ENCODE assay signal across 9 cellular contexts in genomic region chr7:44461387-44461786, GRCh38. TPM values are rescaled to one million over a fixed set of nuclear protein-coding genes. Genes with fewer than 3 reads are reported as not detected.
DNase-seq lines count a peak whose midpoint lies in the region; ATAC-seq and TF ChIP-seq lines count a peak whose summit lies in the region.
"Had no signal": no experiment of that assay in that cellular context is flagged by ENCODE, and none has a peak within 500 bp of the region (broad histone marks: within the 10 kb centered on the region; RNA-seq: fewer than 3 reads in every experiment).

No MANE protein-coding gene starts in this region.

- peak; percentile 29; the same call in 2 of the 3 replicates for ATAC-seq in DND-41 (ENCODE audit: insufficient read depth, low read depth)
- ATAC-seq in HG03439 (IDR thresholded peaks at IDR 0.05; ENCODE audit: unreplicated experiment): peak; percentile 35
- ATAC-seq in upper lobe of left lung (ENCODE audit: low FRiP score in 2 of 2): no peak

- H3K4me1 Mint-ChIP-seq in activated CD4-positive, alpha-beta memory T cell treated with anti-CD3 and anti-CD28 coated beads for 36 hours (ENCODE audit: low read depth): peaks cover 71% of the 10 kb centered on the region

- no peak for TF ChIP-seq POLR2A in upper lobe of left lung (IDR thresholded peaks at IDR 0.05)

- TF ChIP-seq EP300 in upper lobe of left lung (IDR thresholded peaks at IDR 0.05): no peak

- peak overlapping the region; percentile 87 for H3K27ac Mint-ChIP-seq in activated CD4-positive, alpha-beta memory T cell treated with anti-CD3 and anti-CD28 coated beads for 36 hours

- no peak overlapping the region for H3K4me3 ChIP-seq in DND-41 (ENCODE audit: low read depth in 1 of 2, low read length in 2 of 2)
- no peak overlapping the region for H3K4me3 ChIP-seq in upper lobe of left lung

- CTCF ChIA-PET in activated CD4-positive, alpha-beta memory T cell treated with anti-CD3 and anti-CD28 coated beads for 36 hours (lab: Charles Lee): interaction anchor here (0.6 to 3.3 kb wide), 5 partner anchors 9 to 674 kb away, joined by 3 to 14 read pairs (median 3); partner anchors contain the start of gene NUDCD3

- 79 to 88% methylated on average over 2 of the region's 2 CpGs for WGBS in upper lobe of left lung, 2 donors

- intact Hi-C loops in activated CD4-positive, alpha-beta memory T cell treated with anti-CD3 and anti-CD28 coated beads for 36 hours (cut with micrococcal nuclease): loop anchor here (1.0 to 2.0 kb wide), 3 partner anchors 21 to 335 kb away; partner anchors contain the start of genes NUDCD3 and PPIA

- H3K4me2 ChIP-seq in DND-41 (ENCODE audit: insufficient read depth, low read length): peak overlapping the region; percentile 41

- peaks cover 28% of the 10 kb centered on the region for H3K36me3 Mint-ChIP-seq in activated CD4-positive, alpha-beta memory T cell treated with anti-CD3 and anti-CD28 coated beads for 36 hours

- H3K27ac ChIP-seq in DND-41 (ENCODE audit: low read length) (no peak overlapping the region), caudate nucleus (ENCODE audit: low read depth, low read length) (no peak overlapping the region), upper lobe of left lung (no peak overlapping the region)

- H3K27me3 Mint-ChIP-seq in activated CD4-positive, alpha-beta memory T cell treated with anti-CD3 and anti-CD28 coated beads for 36 hours: no peaks in the 10 kb centered on the region

- H4K20me1 ChIP-seq in DND-41 (ENCODE audit: insufficient read depth, low read length): peaks cover 91% of the 10 kb centered on the region

- H3K4me1 ChIP-seq in DND-41 (ENCODE audit: insufficient read depth, low read length) (peaks cover 29% of the 10 kb centered on the region), upper lobe of left lung (peaks cover 12 to 18% (median 13%) of the 10 kb centered on the region in 4 donors)

- POLR2A ChIA-PET in activated CD4-positive, alpha-beta memory T cell treated with anti-CD3 and anti-CD28 coated beads for 36 hours (lab: Charles Lee): interaction anchor here (0.6 to 2.2 kb wide), 4 partner anchors 13 to 104 kb away, joined by 3 to 7 read pairs (median 4); partner anchors contain the start of gene NUDCD3

- H3K9ac ChIP-seq in DND-41 (ENCODE audit: low read depth, low read length): no peak overlapping the region

- no peak for TF ChIP-seq CTCF in DND-41 (IDR thresholded peaks at IDR 0.05; ENCODE audit: borderline replicate concordance, extremely low read depth, low read length, poor library complexity, severe bottlenecking)
- TF ChIP-seq CTCF in upper lobe of left lung (IDR thresholded peaks at IDR 0.05): no peak

- H2AFZ ChIP-seq in DND-41 (ENCODE audit: low read depth, low read length): no peak overlapping the region

- DNase-seq in DND-41 (peak; percentile 20), iris pigment epithelial cell (ENCODE audit: low read depth) (peak; percentile 82), iPS-NIHi7 (ENCODE audit: extremely low spot score) (no peak), caudate nucleus (lab: John Stamatoyannopoulos, UW) (no peak), upper lobe of left lung (no peak), DMS53 treated with DMSO at 0.1 percent for 48 hours (lab: John Stamatoyannopoulos, UW; ENCODE audit: unreplicated experiment) (no peak)
- peak; percentile 66 for DNase-seq in activated CD4-positive, alpha-beta memory T cell treated with anti-CD3 and anti-CD28 coated beads for 36 hours
- DNase-seq: T1000 had no signal

- H3K9me3 ChIP-seq in DND-41 (ENCODE audit: insufficient read depth, low read length, severe bottlenecking) (no peaks in the 10 kb centered on the region), upper lobe of left lung (no peaks in the 10 kb centered on the region)

- peak overlapping the region; percentile 52 for H3K4me3 Mint-ChIP-seq in activated CD4-positive, alpha-beta memory T cell treated with anti-CD3 and anti-CD28 coated beads for 36 hours

- no peaks in the 10 kb centered on the region for H3K27me3 ChIP-seq in DND-41 (ENCODE audit: insufficient read depth, low read length, poor library complexity)
- H3K27me3 ChIP-seq in upper lobe of left lung: no peaks in the 10 kb centered on the region

- H3K79me2 ChIP-seq in DND-41 (ENCODE audit: insufficient read depth, low read length): peaks cover 37% of the 10 kb centered on the region

- peaks cover 52% of the 10 kb centered on the region for H3K36me3 ChIP-seq in DND-41 (ENCODE audit: insufficient read depth, low read length)
- H3K36me3 ChIP-seq in upper lobe of left lung: peaks cover 0 to 13% (median 8%) of the 10 kb centered on the region in 4 donors

- no peaks in the 10 kb centered on the region for H3K9me3 Mint-ChIP-seq in activated CD4-positive, alpha-beta memory T cell treated with anti-CD3 and anti-CD28 coated beads for 36 hours

RNA-seq across cellular contexts. Expression of gene NUDCD3, which starts 29.1 kb away (rescaled TPM):
- total RNA-seq in activated CD4-positive, alpha-beta memory T cell treated with anti-CD3 and anti-CD28 coated beads for 36 hours: 10 to 100 TPM; 88.9 to 92.4 TPM
- total RNA-seq in upper lobe of left lung: 100 to 1,000 TPM in 1 of 6 donors, 10 to 100 TPM in 5; 48.5 to 104 (median 56.3) TPM

Comparison
In these comparisons a context has a peak if more than half of its experiments do, and no peak if none do; other contexts are left out.
1. ATAC-seq: peak in DND-41 (single experiment) and HG03439 (single experiment); none in upper lobe of left lung (0 of 2).
2. DNase-seq: peak in DND-41 (single experiment), activated CD4-positive, alpha-beta memory T cell treated with anti-CD3 and anti-CD28 coated beads for 36 hours (single experiment) and iris pigment epithelial cell (single experiment); none in iPS-NIHi7 (single experiment), caudate nucleus (0 of 61), upper lobe of left lung (0 of 2) and DMS53 treated with DMSO at 0.1 percent for 48 hours (single experiment).